1 cellular context compared by ENCODE assay signal in genomic region chr13:23654111-23655110, GRCh38.
TF ChIP-seq lines count a peak whose summit lies in the region.

No MANE protein-coding gene starts in this region.

TF ChIP-seq in H1, 55 proteins besides CTCF, POLR2A, EP300 and RAD21:
- TF ChIP-seq RBBP5 (IDR thresholded peaks at IDR 0.05; ENCODE audit: borderline replicate concordance, low read depth, low read length) (no peak), SUZ12 (IDR thresholded peaks at IDR 0.05; ENCODE audit: low read length) (no peak), SIRT6 (IDR thresholded peaks at IDR 0.05; ENCODE audit: low read length) (no peak), ATF3 (IDR thresholded peaks at IDR 0.05; ENCODE audit: insufficient read depth, low read depth, low read length) (no peak), SP1 (IDR thresholded peaks at IDR 0.05; ENCODE audit: low read depth, low read length) (no peak), EZH2 (IDR thresholded peaks at IDR 0.05; ENCODE audit: low read depth, low read length, severe bottlenecking) (no peak), ZNF274 (IDR thresholded peaks at IDR 0.05; ENCODE audit: borderline replicate concordance, extremely low read depth, low read length) (no peak), HDAC2 (IDR thresholded peaks at IDR 0.05; ENCODE audit: borderline replicate concordance in 1 of 2, low read depth in 2 of 2, low read length in 2 of 2) (no peak), JUN (IDR thresholded peaks at IDR 0.05; ENCODE audit: low read depth, low read length) (no peak)
- TF ChIP-seq, protein P1, sequence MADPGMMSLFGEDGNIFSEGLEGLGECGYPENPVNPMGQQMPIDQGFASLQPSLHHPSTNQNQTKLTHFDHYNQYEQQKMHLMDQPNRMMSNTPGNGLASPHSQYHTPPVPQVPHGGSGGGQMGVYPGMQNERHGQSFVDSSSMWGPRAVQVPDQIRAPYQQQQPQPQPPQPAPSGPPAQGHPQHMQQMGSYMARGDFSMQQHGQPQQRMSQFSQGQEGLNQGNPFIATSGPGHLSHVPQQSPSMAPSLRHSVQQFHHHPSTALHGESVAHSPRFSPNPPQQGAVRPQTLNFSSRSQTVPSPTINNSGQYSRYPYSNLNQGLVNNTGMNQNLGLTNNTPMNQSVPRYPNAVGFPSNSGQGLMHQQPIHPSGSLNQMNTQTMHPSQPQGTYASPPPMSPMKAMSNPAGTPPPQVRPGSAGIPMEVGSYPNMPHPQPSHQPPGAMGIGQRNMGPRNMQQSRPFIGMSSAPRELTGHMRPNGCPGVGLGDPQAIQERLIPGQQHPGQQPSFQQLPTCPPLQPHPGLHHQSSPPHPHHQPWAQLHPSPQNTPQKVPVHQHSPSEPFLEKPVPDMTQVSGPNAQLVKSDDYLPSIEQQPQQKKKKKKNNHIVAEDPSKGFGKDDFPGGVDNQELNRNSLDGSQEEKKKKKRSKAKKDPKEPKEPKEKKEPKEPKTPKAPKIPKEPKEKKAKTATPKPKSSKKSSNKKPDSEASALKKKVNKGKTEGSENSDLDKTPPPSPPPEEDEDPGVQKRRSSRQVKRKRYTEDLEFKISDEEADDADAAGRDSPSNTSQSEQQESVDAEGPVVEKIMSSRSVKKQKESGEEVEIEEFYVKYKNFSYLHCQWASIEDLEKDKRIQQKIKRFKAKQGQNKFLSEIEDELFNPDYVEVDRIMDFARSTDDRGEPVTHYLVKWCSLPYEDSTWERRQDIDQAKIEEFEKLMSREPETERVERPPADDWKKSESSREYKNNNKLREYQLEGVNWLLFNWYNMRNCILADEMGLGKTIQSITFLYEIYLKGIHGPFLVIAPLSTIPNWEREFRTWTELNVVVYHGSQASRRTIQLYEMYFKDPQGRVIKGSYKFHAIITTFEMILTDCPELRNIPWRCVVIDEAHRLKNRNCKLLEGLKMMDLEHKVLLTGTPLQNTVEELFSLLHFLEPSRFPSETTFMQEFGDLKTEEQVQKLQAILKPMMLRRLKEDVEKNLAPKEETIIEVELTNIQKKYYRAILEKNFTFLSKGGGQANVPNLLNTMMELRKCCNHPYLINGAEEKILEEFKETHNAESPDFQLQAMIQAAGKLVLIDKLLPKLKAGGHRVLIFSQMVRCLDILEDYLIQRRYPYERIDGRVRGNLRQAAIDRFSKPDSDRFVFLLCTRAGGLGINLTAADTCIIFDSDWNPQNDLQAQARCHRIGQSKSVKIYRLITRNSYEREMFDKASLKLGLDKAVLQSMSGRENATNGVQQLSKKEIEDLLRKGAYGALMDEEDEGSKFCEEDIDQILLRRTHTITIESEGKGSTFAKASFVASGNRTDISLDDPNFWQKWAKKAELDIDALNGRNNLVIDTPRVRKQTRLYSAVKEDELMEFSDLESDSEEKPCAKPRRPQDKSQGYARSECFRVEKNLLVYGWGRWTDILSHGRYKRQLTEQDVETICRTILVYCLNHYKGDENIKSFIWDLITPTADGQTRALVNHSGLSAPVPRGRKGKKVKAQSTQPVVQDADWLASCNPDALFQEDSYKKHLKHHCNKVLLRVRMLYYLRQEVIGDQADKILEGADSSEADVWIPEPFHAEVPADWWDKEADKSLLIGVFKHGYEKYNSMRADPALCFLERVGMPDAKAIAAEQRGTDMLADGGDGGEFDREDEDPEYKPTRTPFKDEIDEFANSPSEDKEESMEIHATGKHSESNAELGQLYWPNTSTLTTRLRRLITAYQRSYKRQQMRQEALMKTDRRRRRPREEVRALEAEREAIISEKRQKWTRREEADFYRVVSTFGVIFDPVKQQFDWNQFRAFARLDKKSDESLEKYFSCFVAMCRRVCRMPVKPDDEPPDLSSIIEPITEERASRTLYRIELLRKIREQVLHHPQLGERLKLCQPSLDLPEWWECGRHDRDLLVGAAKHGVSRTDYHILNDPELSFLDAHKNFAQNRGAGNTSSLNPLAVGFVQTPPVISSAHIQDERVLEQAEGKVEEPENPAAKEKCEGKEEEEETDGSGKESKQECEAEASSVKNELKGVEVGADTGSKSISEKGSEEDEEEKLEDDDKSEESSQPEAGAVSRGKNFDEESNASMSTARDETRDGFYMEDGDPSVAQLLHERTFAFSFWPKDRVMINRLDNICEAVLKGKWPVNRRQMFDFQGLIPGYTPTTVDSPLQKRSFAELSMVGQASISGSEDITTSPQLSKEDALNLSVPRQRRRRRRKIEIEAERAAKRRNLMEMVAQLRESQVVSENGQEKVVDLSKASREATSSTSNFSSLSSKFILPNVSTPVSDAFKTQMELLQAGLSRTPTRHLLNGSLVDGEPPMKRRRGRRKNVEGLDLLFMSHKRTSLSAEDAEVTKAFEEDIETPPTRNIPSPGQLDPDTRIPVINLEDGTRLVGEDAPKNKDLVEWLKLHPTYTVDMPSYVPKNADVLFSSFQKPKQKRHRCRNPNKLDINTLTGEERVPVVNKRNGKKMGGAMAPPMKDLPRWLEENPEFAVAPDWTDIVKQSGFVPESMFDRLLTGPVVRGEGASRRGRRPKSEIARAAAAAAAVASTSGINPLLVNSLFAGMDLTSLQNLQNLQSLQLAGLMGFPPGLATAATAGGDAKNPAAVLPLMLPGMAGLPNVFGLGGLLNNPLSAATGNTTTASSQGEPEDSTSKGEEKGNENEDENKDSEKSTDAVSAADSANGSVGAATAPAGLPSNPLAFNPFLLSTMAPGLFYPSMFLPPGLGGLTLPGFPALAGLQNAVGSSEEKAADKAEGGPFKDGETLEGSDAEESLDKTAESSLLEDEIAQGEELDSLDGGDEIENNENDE (IDR thresholded peaks at IDR 0.05; ENCODE audit: insufficient replicate concordance, low read length): no peak
TF ChIP-seq in H1: peak in this region for 0.
